Comparison of ENCODE assay signal across 8 cellular contexts in genomic region chr17:45310380-45311324, GRCh38. TPM values are rescaled to one million over a fixed set of nuclear protein-coding genes. Genes with fewer than 3 reads are reported as not detected.
A peak's percentile ranks its signal among the peaks of the same experiment; 100 is the strongest.
DNase-seq lines count a peak whose midpoint lies in the region; ATAC-seq, FAIRE-seq and TF ChIP-seq lines count a peak whose summit lies in the region.

No MANE protein-coding gene starts in this region.

- H3K9me3 Mint-ChIP-seq in activated CD8-positive, alpha-beta T cell treated with anti-CD3 and anti-CD28 coated beads for 36 hours, result no peaks in the 10 kb centered on the region
- H3K9me3 Mint-ChIP-seq in memory B cell, result no peaks in the 10 kb centered on the region

- H3K9me3 ChIP-seq in AG04450 (ENCODE audit: control insufficient read depth, insufficient read depth, low read length) (no peaks in the 10 kb centered on the region), Karpas-422 (ENCODE audit: low read length) (no peaks in the 10 kb centered on the region)

- peaks cover 42% of the 10 kb centered on the region; the same call in 1 of the 2 replicates for H3K36me3 ChIP-seq in Karpas-422 (ENCODE audit: insufficient read depth, low read length)

- CTCF ChIA-PET in AG04450 (lab: Charles Lee), result interaction anchor here (0.7 to 2.8 kb wide), 4 partner anchors 17 to 175 kb away, joined by 3 to 24 read pairs (median 4); partner anchors contain the start of gene ACBD4
- CTCF ChIA-PET in activated CD8-positive, alpha-beta T cell treated with anti-CD3 and anti-CD28 coated beads for 36 hours (lab: Charles Lee), result interaction anchor here (0.7 to 6.7 kb wide), 14 partner anchors 9 to 175 kb away, joined by 3 to 47 read pairs (median 10); partner anchors contain the start of gene ACBD4

- no peak overlapping the region for H2AFZ ChIP-seq in Karpas-422 (ENCODE audit: low read length)

- no peak overlapping the region for H3K9ac ChIP-seq in Karpas-422 (ENCODE audit: low read length)

- no peaks in the 10 kb centered on the region for H3K9me2 ChIP-seq in Karpas-422 (replicated peaks; ENCODE audit: insufficient read depth, low read length)

- peaks cover 76% of the 10 kb centered on the region for H3K36me3 Mint-ChIP-seq in activated CD8-positive, alpha-beta T cell treated with anti-CD3 and anti-CD28 coated beads for 36 hours (ENCODE audit: low read depth)
- H3K36me3 Mint-ChIP-seq in memory B cell, result peaks cover 16% of the 10 kb centered on the region

- peaks cover 96% of the 10 kb centered on the region for H3K4me1 ChIP-seq in Karpas-422 (ENCODE audit: low read length)

- H3K4me3 ChIP-seq in AG04450 (ENCODE audit: low read depth, low read length), result no peak overlapping the region
- H3K4me3 ChIP-seq in Karpas-422 (ENCODE audit: low read length), result no peak overlapping the region

- no peak for TF ChIP-seq CTCF in AG04450 (IDR thresholded peaks at IDR 0.05; ENCODE audit: low read depth, low read length)
- TF ChIP-seq CTCF in activated CD8-positive, alpha-beta T cell treated with anti-CD3 and anti-CD28 coated beads for 36 hours (IDR thresholded peaks at IDR 0.05), result no peak

- no peak for FAIRE-seq in GM12891 (lab: Jason Lieb, UNC)

- no peaks in the 10 kb centered on the region for H3K27me3 Mint-ChIP-seq in activated CD8-positive, alpha-beta T cell treated with anti-CD3 and anti-CD28 coated beads for 36 hours
- no peaks in the 10 kb centered on the region for H3K27me3 Mint-ChIP-seq in memory B cell

- intact Hi-C loops in activated CD8-positive, alpha-beta T cell treated with anti-CD3 and anti-CD28 coated beads for 36 hours (cut with micrococcal nuclease), result loop anchor here (5.0 kb wide), 1 partner anchor 33 kb away; no protein-coding TSS in a partner anchor

- peaks cover 97% of the 10 kb centered on the region for H3K79me2 ChIP-seq in Karpas-422 (ENCODE audit: low read length)

- peak overlapping the region; percentile 88 for H3K4me3 Mint-ChIP-seq in activated CD8-positive, alpha-beta T cell treated with anti-CD3 and anti-CD28 coated beads for 36 hours
- H3K4me3 Mint-ChIP-seq in memory B cell, result peak overlapping the region; percentile 62

- H3K4me1 Mint-ChIP-seq in activated CD8-positive, alpha-beta T cell treated with anti-CD3 and anti-CD28 coated beads for 36 hours (ENCODE audit: low read depth), result peaks cover 74% of the 10 kb centered on the region
- peaks cover 62% of the 10 kb centered on the region for H3K4me1 Mint-ChIP-seq in memory B cell

- POLR2A ChIA-PET in AG04450 (lab: Yijun Ruan, JAX), result interaction anchor here (0.6 to 2.2 kb wide), 4 partner anchors 31 to 162 kb away, joined by 3 to 6 read pairs (median 5); partner anchors contain the start of gene HEXIM1
- POLR2A ChIA-PET in activated CD8-positive, alpha-beta T cell treated with anti-CD3 and anti-CD28 coated beads for 36 hours (lab: Charles Lee), result interaction anchor here (0.5 to 15.9 kb wide), 18 partner anchors 7 to 274 kb away, joined by 3 to 211 read pairs (median 4); partner anchors contain the start of genes FMNL1 and HEXIM2

- H3K4me2 ChIP-seq in Karpas-422 (ENCODE audit: low read depth, low read length, poor library complexity, severe bottlenecking), result peak overlapping the region; percentile 90

- DNase-seq in AG04450 (ENCODE audit: low read depth, low spot score) (no peak), Karpas-422 (no peak), memory B cell (ENCODE audit: low spot score in 2 of 2) (no peak), GM12891 (ENCODE audit: insufficient read length, low spot score) (no peak), SHP77 treated with DMSO at 0.1 percent for 48 hours (lab: John Stamatoyannopoulos, UW) (no peak)
- no peak for DNase-seq in activated CD8-positive, alpha-beta T cell treated with anti-CD3 and anti-CD28 coated beads for 36 hours
- DNase-seq in effector CD4-positive, alpha-beta T cell, result no peak

- H3K27ac ChIP-seq in AG04450 (ENCODE audit: low read depth, low read length) (peak overlapping the region; percentile 0), Karpas-422 (ENCODE audit: low read length) (peak overlapping the region; percentile 95)

- no peaks in the 10 kb centered on the region for H3K27me3 ChIP-seq in AG04450 (ENCODE audit: control insufficient read depth, insufficient read depth, low read length)
- H3K27me3 ChIP-seq in Karpas-422 (ENCODE audit: low read length), result no peaks in the 10 kb centered on the region

- TF ChIP-seq POLR2A in GM12891 (IDR thresholded peaks at IDR 0.05; ENCODE audit: low read depth, low read length), result no peak

- peak overlapping the region; percentile 94 for H3K27ac Mint-ChIP-seq in activated CD8-positive, alpha-beta T cell treated with anti-CD3 and anti-CD28 coated beads for 36 hours
- H3K27ac Mint-ChIP-seq in memory B cell, result peak overlapping the region; percentile 93

- H4K20me1 ChIP-seq in Karpas-422 (ENCODE audit: insufficient read depth, low read depth, low read length), result peaks cover 7% of the 10 kb centered on the region; the same call in 1 of the 2 replicates

- no peak for ATAC-seq in activated CD8-positive, alpha-beta T cell treated with anti-CD3 and anti-CD28 coated beads for 36 hours
- ATAC-seq in memory B cell (ENCODE audit: low read depth) (no peak), HG03175 (IDR thresholded peaks at IDR 0.05; ENCODE audit: unreplicated experiment) (no peak)

TF ChIP-seq in GM12891, 5 proteins besides CTCF, POLR2A, EP300 and RAD21:
- no peak for TF ChIP-seq PAX5 (IDR thresholded peaks at IDR 0.05; ENCODE audit: insufficient read depth, low read length, severe bottlenecking)
- no peak for TF ChIP-seq TAF1 (IDR thresholded peaks at IDR 0.05; ENCODE audit: low read depth, low read length)
- TF ChIP-seq POU2F2 (IDR thresholded peaks at IDR 0.05; ENCODE audit: low read depth, low read length), result no peak
- TF ChIP-seq POLR2AphosphoS5 (IDR thresholded peaks at IDR 0.05; ENCODE audit: low read depth, low read length), result no peak
- no peak for TF ChIP-seq SPI1 (IDR thresholded peaks at IDR 0.05; ENCODE audit: low read depth, low read length)

RNA-seq across cellular contexts. Expression of gene MAP3K14, which starts 6.2 kb away (rescaled TPM):
- 4.9 and 6.6 TPM in 2 replicates for polyA plus RNA-seq in AG04450 (2011; rRNA removed)
- 6.9 and 7.2 TPM in 2 replicates for polyA minus RNA-seq in AG04450 (2011; rRNA and poly(A)+ RNA removed)
- total RNA-seq in Karpas-422 (2014; rRNA removed; shearing (Covaris generic); ENCODE audit: low replicate concordance), result 7.6 and 12.0 TPM in 2 replicates
- total RNA-seq in activated CD8-positive, alpha-beta T cell treated with anti-CD3 and anti-CD28 coated beads for 36 hours, result 10 to 100 TPM; 31.6 to 31.9 TPM
- polyA plus RNA-seq in GM12891 (2012; ENCODE audit: low read depth, missing spikeins), result 12.4 TPM

RNA-seq across cellular contexts. Expression of gene SPATA32, which starts 48.8 kb away (rescaled TPM):
- not detected in 2 replicates for polyA plus RNA-seq in AG04450 (2011; rRNA removed)
- 0.13 TPM in 1 of 2 replicates, not detected in the other for polyA minus RNA-seq in AG04450 (2011; rRNA and poly(A)+ RNA removed)
- not detected in 2 replicates for total RNA-seq in Karpas-422 (2014; rRNA removed; shearing (Covaris generic); ENCODE audit: low replicate concordance)
- under 1 TPM; 0.27 to 0.63 TPM for total RNA-seq in activated CD8-positive, alpha-beta T cell treated with anti-CD3 and anti-CD28 coated beads for 36 hours
- 0.35 TPM for polyA plus RNA-seq in GM12891 (2012; ENCODE audit: low read depth, missing spikeins)
